In the genomic region with DNA sequence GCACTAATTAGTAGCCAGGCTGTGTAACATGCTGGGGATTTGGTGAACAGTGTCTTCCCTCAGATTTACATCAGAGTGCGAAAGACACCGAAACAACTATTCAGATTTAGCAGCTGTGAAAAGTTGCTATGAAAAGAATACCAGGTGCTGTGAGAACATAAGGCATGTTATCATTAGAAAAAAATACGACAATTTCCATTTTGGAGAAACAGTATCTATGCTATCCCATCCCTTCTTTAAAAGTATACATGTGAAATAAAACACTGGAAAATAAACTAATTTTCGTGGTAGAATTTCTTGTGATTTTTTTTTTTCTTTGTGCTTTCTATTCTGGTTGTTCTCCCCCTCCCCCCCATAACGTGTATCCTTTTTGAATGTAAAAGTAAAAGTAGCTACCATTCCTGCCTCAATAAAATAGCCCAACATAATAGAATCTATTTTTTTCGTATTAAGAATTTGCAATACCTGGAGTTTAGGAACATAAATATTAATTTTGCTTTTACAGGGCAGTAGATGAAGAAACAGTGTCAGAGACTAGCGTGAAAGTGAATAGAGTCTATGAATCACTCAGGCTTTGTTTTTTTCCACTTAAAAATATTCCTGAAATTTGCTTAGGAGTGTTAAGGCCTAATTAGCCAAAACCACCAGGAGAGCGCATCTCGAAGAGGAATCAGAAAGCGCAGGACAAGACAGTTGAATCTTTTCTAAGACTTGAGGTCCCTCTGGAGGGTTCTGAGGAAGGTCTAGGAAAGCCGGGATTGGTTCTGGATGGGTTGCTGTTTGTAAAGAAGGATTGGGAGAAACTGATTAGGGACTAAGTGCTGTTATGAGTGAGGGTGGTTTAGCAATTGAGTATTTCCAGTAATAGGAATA, we compare ENCODE assay signal across 8 cellular contexts. TPM values are rescaled to one million over a fixed set of nuclear protein-coding genes. Genes with fewer than 3 reads are reported as not detected.
DNase-seq lines count a peak whose midpoint lies in the region; ATAC-seq lines count a peak whose summit lies in the region.

No MANE protein-coding gene starts in this region.

- 60 to 67% methylated on average over 7 to 8 of the region's 11 CpGs for WGBS in ectodermal cell, 2 experiments
- WGBS in neuronal stem cell (ENCODE audit: extremely low coverage in 2 of 2, insufficient read length in 2 of 2, insufficient replicate concordance in 1 of 2), 2 donors = no CpG with 5 or more reads among the region's 11 CpGs

- H2AK5ac ChIP-seq in neuronal stem cell (ENCODE audit: low read depth, low read length) = no peak overlapping the region

- DNase-seq in activated T-cell treated with anti-CD3 and anti-CD28 coated beads, Interleukin-2, amount 50 U/mL, for 72 hours = no peak
- DNase-seq in activated T-cell treated with anti-CD3 and anti-CD28 coated beads, Interleukin-2, amount 50 U/mL, for 1 hour = no peak
- peak; percentile 67 for DNase-seq in NCI-H82 (lab: John Stamatoyannopoulos, UW)
- no peak for DNase-seq in neuronal stem cell (ENCODE audit: low spot score)
- no peak for DNase-seq in NCI-H2196 (lab: John Stamatoyannopoulos, UW; ENCODE audit: unreplicated experiment)
- no peak for DNase-seq in mesenteric fat pad (ENCODE audit: low spot score)
- DNase-seq in nucleus accumbens (lab: John Stamatoyannopoulos, UW) = no peak

- no peak overlapping the region for H3K23ac ChIP-seq in neuronal stem cell (ENCODE audit: low read depth, low read length, poor library complexity)

- H3K27me3 ChIP-seq in ectodermal cell (ENCODE audit: control insufficient read depth, insufficient read depth, low read length, poor library complexity, severe bottlenecking) (no peaks in the 10 kb centered on the region), neuronal stem cell (ENCODE audit: control insufficient read depth in 3 of 3, insufficient read depth in 3 of 3, low read depth in 1 of 3, low read length in 3 of 3) (no peaks in the 10 kb centered on the region)

- H2BK15ac ChIP-seq in neuronal stem cell (ENCODE audit: low read length) = no peak overlapping the region

- H3K4me1 ChIP-seq in ectodermal cell (ENCODE audit: control insufficient read depth, insufficient read depth, low read length) (peaks cover 13% of the 10 kb centered on the region), neuronal stem cell (ENCODE audit: control insufficient read depth in 2 of 2, insufficient read depth in 1 of 2, low read depth in 1 of 2, low read length in 2 of 2) (peaks cover 12 to 32% of the 10 kb centered on the region in 2 donors)

- no peak overlapping the region for H2BK12ac ChIP-seq in neuronal stem cell (ENCODE audit: low read length)

- peak overlapping the region; percentile 95 to 98 for H3K4me3 Mint-ChIP-seq in activated T-cell treated with anti-CD3 and anti-CD28 coated beads, Interleukin-2, amount 50 U/mL, for 72 hours

- H3K27ac ChIP-seq in ectodermal cell (ENCODE audit: insufficient read depth, low read depth, low read length, poor library complexity, severe bottlenecking) (peak overlapping the region; percentile 18), neuronal stem cell (replicated peaks; ENCODE audit: low read length) (peak overlapping the region; percentile 76)

- no peaks in the 10 kb centered on the region for H3K27me3 Mint-ChIP-seq in activated T-cell treated with anti-CD3 and anti-CD28 coated beads, Interleukin-2, amount 50 U/mL, for 72 hours (ENCODE audit: low read depth)

- peak overlapping the region; percentile 84 for H2AFZ ChIP-seq in neuronal stem cell (ENCODE audit: low read length)

- no peak overlapping the region for H4K8ac ChIP-seq in neuronal stem cell (ENCODE audit: low read depth, low read length)

- no peak overlapping the region for H2BK120ac ChIP-seq in neuronal stem cell (ENCODE audit: low read depth, low read length)

- H3K36me3 ChIP-seq in ectodermal cell (ENCODE audit: control insufficient read depth, insufficient read depth, low read length) (peaks cover 5% of the 10 kb centered on the region), neuronal stem cell (replicated peaks in 1 of 2; ENCODE audit: control insufficient read depth in 2 of 2, insufficient read depth in 2 of 2, low read length in 2 of 2) (peaks cover 6 to 29% of the 10 kb centered on the region in 2 donors)

- H3K9me3 ChIP-seq in ectodermal cell (ENCODE audit: control insufficient read depth, low read length) (no peaks in the 10 kb centered on the region), neuronal stem cell (replicated peaks in 1 of 2; ENCODE audit: control insufficient read depth in 2 of 2, insufficient read depth in 1 of 2, low read depth in 1 of 2, low read length in 2 of 2) (no peaks in the 10 kb centered on the region)

- peak overlapping the region; percentile 34 for H3K4me2 ChIP-seq in neuronal stem cell (ENCODE audit: insufficient read depth, low read length, poor library complexity, severe bottlenecking)

- H3K9me3 Mint-ChIP-seq in activated T-cell treated with anti-CD3 and anti-CD28 coated beads, Interleukin-2, amount 50 U/mL, for 72 hours = no peaks in the 10 kb centered on the region

- H3K18ac ChIP-seq in neuronal stem cell (ENCODE audit: low read length) = no peak overlapping the region

- H3K4me3 ChIP-seq in ectodermal cell (ENCODE audit: insufficient read depth, low read depth, low read length) (peak overlapping the region; percentile 93), neuronal stem cell (ENCODE audit: low read length in 2 of 2) (peak overlapping the region; percentile 58 to 73)

- no peak overlapping the region for H4K91ac ChIP-seq in neuronal stem cell (ENCODE audit: low read depth, low read length, poor library complexity)

- peaks cover 7% of the 10 kb centered on the region for H3K79me1 ChIP-seq in neuronal stem cell (ENCODE audit: low read depth, low read length)

- no peak overlapping the region for H3K9ac ChIP-seq in neuronal stem cell (ENCODE audit: low read depth, low read length, poor library complexity)

- H3K14ac ChIP-seq in neuronal stem cell (ENCODE audit: low read length) = no peak overlapping the region

- ATAC-seq in activated T-cell treated with anti-CD3 and anti-CD28 coated beads, Interleukin-2, amount 50 U/mL, for 72 hours (replicated peaks in 1 of 2) = no peak

- no peak overlapping the region for H2BK5ac ChIP-seq in neuronal stem cell (ENCODE audit: low read length)

- H3K36me3 Mint-ChIP-seq in activated T-cell treated with anti-CD3 and anti-CD28 coated beads, Interleukin-2, amount 50 U/mL, for 72 hours (ENCODE audit: insufficient read depth in 2 of 2) = peaks cover 12 to 19% of the 10 kb centered on the region in 2 donors

- no peak overlapping the region for H3K4ac ChIP-seq in neuronal stem cell (ENCODE audit: low read length)

- H3K27ac Mint-ChIP-seq in activated T-cell treated with anti-CD3 and anti-CD28 coated beads, Interleukin-2, amount 50 U/mL, for 72 hours = peak overlapping the region; percentile 99

- peaks cover 76% of the 10 kb centered on the region for H3K4me1 Mint-ChIP-seq in activated T-cell treated with anti-CD3 and anti-CD28 coated beads, Interleukin-2, amount 50 U/mL, for 72 hours (ENCODE audit: low read depth)

RNA-seq across cellular contexts. Expression of gene SLU7, which starts 0.8 kb away (rescaled TPM):
- total RNA-seq in activated T-cell treated with anti-CD3 and anti-CD28 coated beads, Interleukin-2, amount 50 U/mL, for 72 hours = 10 to 100 TPM; 50.9 to 55.7 TPM
- 41.7 TPM for polyA plus RNA-seq in ectodermal cell (2013, experiment 1 of 4)
- polyA plus RNA-seq in ectodermal cell (2013, experiment 2 of 4) = 40.4 TPM
- 37.8 TPM for polyA plus RNA-seq in ectodermal cell (2013, experiment 3 of 4)
- 38.2 TPM for polyA plus RNA-seq in ectodermal cell (2013, experiment 4 of 4)
- 34.7 TPM for polyA plus RNA-seq in neuronal stem cell (2013, experiment 1 of 2)
- polyA plus RNA-seq in neuronal stem cell (2013, experiment 2 of 2) = 36.7 TPM
- total RNA-seq in mesenteric fat pad = 44.2 TPM

RNA-seq across cellular contexts. Expression of gene PTTG1, which starts 2.0 kb away (rescaled TPM):
- 100 to 1,000 TPM; 112 to 137 TPM for total RNA-seq in activated T-cell treated with anti-CD3 and anti-CD28 coated beads, Interleukin-2, amount 50 U/mL, for 72 hours
- polyA plus RNA-seq in ectodermal cell (2013, experiment 1 of 4) = 244 TPM
- 212 TPM for polyA plus RNA-seq in ectodermal cell (2013, experiment 2 of 4)
- polyA plus RNA-seq in ectodermal cell (2013, experiment 3 of 4) = 282 TPM
- polyA plus RNA-seq in ectodermal cell (2013, experiment 4 of 4) = 300 TPM
- polyA plus RNA-seq in neuronal stem cell (2013, experiment 1 of 2) = 707 TPM
- 711 TPM for polyA plus RNA-seq in neuronal stem cell (2013, experiment 2 of 2)
- 1.3 TPM for total RNA-seq in mesenteric fat pad

RNA-seq across cellular contexts. Expression of gene FAM200C, which starts 19.8 kb away (rescaled TPM):
- under 1 TPM; 0.46 to 0.89 TPM for total RNA-seq in activated T-cell treated with anti-CD3 and anti-CD28 coated beads, Interleukin-2, amount 50 U/mL, for 72 hours
- 14.1 TPM for polyA plus RNA-seq in ectodermal cell (2013, experiment 1 of 4)
- polyA plus RNA-seq in ectodermal cell (2013, experiment 2 of 4) = 12.1 TPM
- 11.2 TPM for polyA plus RNA-seq in ectodermal cell (2013, experiment 3 of 4)
- 12.7 TPM for polyA plus RNA-seq in ectodermal cell (2013, experiment 4 of 4)
- 8.7 TPM for polyA plus RNA-seq in neuronal stem cell (2013, experiment 1 of 2)
- 9.0 TPM for polyA plus RNA-seq in neuronal stem cell (2013, experiment 2 of 2)
- total RNA-seq in mesenteric fat pad = 1.9 TPM

RNA-seq across cellular contexts. Expression of gene C1QTNF2, which starts 49.3 kb away (rescaled TPM):
- total RNA-seq in activated T-cell treated with anti-CD3 and anti-CD28 coated beads, Interleukin-2, amount 50 U/mL, for 72 hours = not detected
- polyA plus RNA-seq in ectodermal cell (2013, experiment 1 of 4) = 0.59 TPM
- 0.57 TPM for polyA plus RNA-seq in ectodermal cell (2013, experiment 2 of 4)
- 0.53 TPM for polyA plus RNA-seq in ectodermal cell (2013, experiment 3 of 4)
- polyA plus RNA-seq in ectodermal cell (2013, experiment 4 of 4) = 0.36 TPM
- polyA plus RNA-seq in neuronal stem cell (2013, experiment 1 of 2) = 0.36 TPM
- polyA plus RNA-seq in neuronal stem cell (2013, experiment 2 of 2) = 0.37 TPM
- 0.64 TPM for total RNA-seq in mesenteric fat pad

Comparison
In these comparisons a context has a peak if more than half of its experiments do, and no peak if none do; other contexts are left out.
1. RNA of gene PTTG1, which starts 2.0 kb away (total RNA-seq): 112 to 137 TPM in activated T-cell treated with anti-CD3 and anti-CD28 coated beads, Interleukin-2, amount 50 U/mL, for 72 hours; 1.3 TPM in mesenteric fat pad (single experiment); every median in the first group is over 10 times any median in the second.